Comparison of ENCODE assay signal across 19 cellular contexts in the genomic region with DNA sequence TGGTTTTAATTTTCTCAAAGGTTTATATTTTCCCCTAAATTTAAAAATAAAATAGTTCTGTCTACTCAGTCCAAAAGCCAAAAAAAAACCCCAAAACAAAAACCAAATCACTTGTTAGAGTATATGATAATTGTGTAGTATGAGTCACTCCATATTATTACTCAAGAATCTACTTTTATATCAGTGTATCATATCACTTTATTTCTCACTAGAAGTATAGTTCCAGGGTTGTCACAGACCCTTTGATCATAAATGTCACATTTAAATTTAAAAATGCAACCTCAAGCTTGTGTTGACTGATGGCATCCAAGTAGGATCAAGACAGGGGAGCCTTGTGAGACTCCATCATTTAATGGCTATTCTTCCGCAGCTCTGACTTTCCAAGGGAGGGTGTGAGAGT.
"Had no signal": no experiment of that assay in that cellular context is flagged by ENCODE, and none has a peak within 500 bp of the region (broad histone marks: within the 10 kb centered on the region; RNA-seq: fewer than 3 reads in every experiment).

No MANE protein-coding gene starts in this region.

- H3K27me3 Mint-ChIP-seq: stimulated activated memory B cell treated with anti-CD40 and anti-IgM and Interleukin-4, amounts not matched to agents 10 μg/mL and 1 μg/mL and 100 μg/mL, for 72 hours had no signal

- DNase-seq: colonic mucosa; dermis blood vessel endothelial cell; foreskin keratinocyte; head of caudate nucleus; kidney; left cardiac atrium; left ventricle myocardium superior; mammary epithelial cell; naive thymus-derived CD4-positive, alpha-beta T cell; psoas muscle; retina; right lobe of liver; spleen; stimulated activated CD4-positive, alpha-beta T cell treated with anti-CD3 and anti-CD28 coated beads, Interleukin-15, amount 100 ng/mL, for 24 hours; stimulated activated CD4-positive, alpha-beta T cell treated with anti-CD3 and anti-CD28 coated beads, Interleukin-1b, Interleukin-23, amount 100 ng/mL, for 48 hours; stimulated activated CD4-positive, alpha-beta T cell treated with anti-CD3 and anti-CD28 coated beads, Interleukin-4, amount 100 ng/mL, for 24 hours; trophoblast cell; uterus had no signal

- H3K4me3 Mint-ChIP-seq: naive thymus-derived CD4-positive, alpha-beta T cell; stimulated activated memory B cell treated with anti-CD40 and anti-IgM and Interleukin-4, amounts not matched to agents 10 μg/mL and 1 μg/mL and 100 μg/mL, for 72 hours had no signal

- H3K36me3 Mint-ChIP-seq: naive thymus-derived CD4-positive, alpha-beta T cell; stimulated activated memory B cell treated with anti-CD40 and anti-IgM and Interleukin-4, amounts not matched to agents 10 μg/mL and 1 μg/mL and 100 μg/mL, for 72 hours had no signal

- H3K9me3 Mint-ChIP-seq: naive thymus-derived CD4-positive, alpha-beta T cell; stimulated activated memory B cell treated with anti-CD40 and anti-IgM and Interleukin-4, amounts not matched to agents 10 μg/mL and 1 μg/mL and 100 μg/mL, for 72 hours had no signal

- ATAC-seq: foreskin keratinocyte; left cardiac atrium; left ventricle myocardium superior; naive thymus-derived CD4-positive, alpha-beta T cell; psoas muscle; right lobe of liver; stimulated activated memory B cell treated with anti-CD40 and anti-IgM and Interleukin-4, amounts not matched to agents 10 μg/mL and 1 μg/mL and 100 μg/mL, for 72 hours had no signal

- H3K27ac Mint-ChIP-seq: naive thymus-derived CD4-positive, alpha-beta T cell; stimulated activated memory B cell treated with anti-CD40 and anti-IgM and Interleukin-4, amounts not matched to agents 10 μg/mL and 1 μg/mL and 100 μg/mL, for 72 hours had no signal
